ENCODE assay signal across 8 cellular contexts in genomic region chr1:51214615-51215131, GRCh38. TPM values are rescaled to one million over a fixed set of nuclear protein-coding genes. Genes with fewer than 3 reads are reported as not detected.
DNase-seq lines count a peak whose midpoint lies in the region; ATAC-seq and TF ChIP-seq lines count a peak whose summit lies in the region.

No MANE protein-coding gene starts in this region.

- H3K27ac ChIP-seq in epithelial cell of prostate (peak overlapping the region; percentile 72), lower lobe of right lung (no peak overlapping the region)

- peak; percentile 72 for ATAC-seq in GM18868 (IDR thresholded peaks at IDR 0.05; ENCODE audit: unreplicated experiment)
- ATAC-seq in HG02884 (IDR thresholded peaks at IDR 0.05; ENCODE audit: unreplicated experiment): no peak
- ATAC-seq in lower lobe of right lung: no peak

- no peak for TF ChIP-seq CTCF in AG04449 (IDR thresholded peaks at IDR 0.05; ENCODE audit: insufficient read depth, low read length, missing control alignments)
- TF ChIP-seq CTCF in lower lobe of right lung (IDR thresholded peaks at IDR 0.05): no peak

- CTCF ChIA-PET in AG04449 (lab: Yijun Ruan, JAX): interaction anchor here (1.2 to 4.2 kb wide), 4 partner anchors 16 to 440 kb away, joined by 3 to 30 read pairs (median 5); no protein-coding TSS in a partner anchor

- no peaks in the 10 kb centered on the region for H3K27me3 ChIP-seq in lower lobe of right lung (ENCODE audit: low read depth)

- DNase-seq in AG04449 (ENCODE audit: low read depth, low spot score) (peak; percentile 65), NOMO-1 (lab: John Stamatoyannopoulos, UW; ENCODE audit: unreplicated experiment in 2 of 2) (peak; percentile 39 to 79), epithelial cell of prostate (ENCODE audit: low read depth, low spot score) (no peak), cortex of kidney (lab: John Stamatoyannopoulos, UW) (no peak), lower lobe of right lung (no peak)
- no peak for DNase-seq in activated CD8-positive, alpha-beta memory T cell treated with anti-CD3 and anti-CD28 coated beads, Interleukin-2, amount 50 U/mL, for 48 hours

- H3K36me3 ChIP-seq in lower lobe of right lung: no peaks in the 10 kb centered on the region

- H3K9me3 ChIP-seq in lower lobe of right lung: no peaks in the 10 kb centered on the region

- intact Hi-C loops in lower lobe of right lung (cut with DNase I): no loop called here

- no peaks in the 10 kb centered on the region for H3K4me1 ChIP-seq in lower lobe of right lung

- no peak overlapping the region for H3K4me3 ChIP-seq in AG04449 (ENCODE audit: low read depth, low read length)
- H3K4me3 ChIP-seq in lower lobe of right lung: no peak overlapping the region

- POLR2A ChIA-PET in AG04449 (lab: Yijun Ruan, JAX): no interaction called here

RNA-seq across cellular contexts. Expression of gene RNF11, which starts 21.4 kb away (rescaled TPM):
- total RNA-seq in lower lobe of right lung: 83.6 TPM

Comparison
In these comparisons a context has a peak if more than half of its experiments do, and no peak if none do; other contexts are left out.
1. DNase-seq: peak in AG04449 (single experiment) and NOMO-1 (2 of 2); none in epithelial cell of prostate (single experiment), cortex of kidney (single experiment), activated CD8-positive, alpha-beta memory T cell treated with anti-CD3 and anti-CD28 coated beads, Interleukin-2, amount 50 U/mL, for 48 hours (single experiment) and lower lobe of right lung (single experiment).